1 cellular context compared by ENCODE assay signal in genomic region chr19:33395561-33396550, GRCh38.
TF ChIP-seq lines count a peak whose summit lies in the region.

No MANE protein-coding gene starts in this region.

TF ChIP-seq in GM23338, 12 proteins besides CTCF, POLR2A, EP300 and RAD21 (continued from another document):
- TF ChIP-seq ZNF462 (CRISPR knock-in tag; IDR thresholded peaks at IDR 0.05) (no peak), JUNB (IDR thresholded peaks at IDR 0.05; ENCODE audit: unreplicated experiment) (no peak), EZH2 (IDR thresholded peaks at IDR 0.05; ENCODE audit: low read depth, unreplicated experiment) (no peak), ZNF331 (CRISPR knock-in tag; IDR thresholded peaks at IDR 0.05; ENCODE audit: low read depth) (no peak), POLR2AphosphoS5 (IDR thresholded peaks at IDR 0.05; ENCODE audit: low read depth) (no peak), CREB1 (CRISPR knock-in tag; IDR thresholded peaks at IDR 0.05; ENCODE audit: low read depth) (no peak)
